ENCODE assay signal across 29 cellular contexts in genomic region chr15:67701669-67702068, GRCh38.
DNase-seq lines count a peak whose midpoint lies in the region; TF ChIP-seq lines count a peak whose summit lies in the region.
"Had no signal": no experiment of that assay in that cellular context is flagged by ENCODE, and none has a peak within 500 bp of the region (broad histone marks: within the 10 kb centered on the region; RNA-seq: fewer than 3 reads in every experiment).

No MANE protein-coding gene starts in this region.

- H3K4me3 Mint-ChIP-seq in CD4-positive, alpha-beta memory T cell, result no peak overlapping the region
- H3K4me3 Mint-ChIP-seq: activated B cell treated with CpG ODN at 0.5 μM for 24 hours; activated CD8-positive, alpha-beta memory T cell treated with anti-CD3 and anti-CD28 coated beads, Interleukin-2, amount 10 ng/mL, durations not matched to agents 7 days and 5 days; activated naive CD8-positive, alpha-beta T cell treated with anti-CD3 and anti-CD28 coated beads, Interleukin-2, amount 50 U/mL, for 24 hours; activated T-cell treated with anti-CD3 and anti-CD28 coated beads, Interleukin-2, amount 50 U/mL, for 4 hours; CD14-positive monocyte; nephron; T-helper 1 cell treated with Interleukin-12 subunit alpha and Interleukin-12 subunit beta and Interleukin-4 antibody, amounts not matched to agents 30 μg/mL and 1 μg/mL, for 36 hours had no signal

- H3K4me1 Mint-ChIP-seq in CD4-positive, alpha-beta memory T cell, result peaks cover 0 to 4% (median 2%) of the 10 kb centered on the region in 4 donors
- H3K4me1 Mint-ChIP-seq: activated B cell treated with CpG ODN at 0.5 μM for 24 hours; activated CD8-positive, alpha-beta memory T cell treated with anti-CD3 and anti-CD28 coated beads, Interleukin-2, amount 10 ng/mL, durations not matched to agents 7 days and 5 days; activated naive CD8-positive, alpha-beta T cell treated with anti-CD3 and anti-CD28 coated beads, Interleukin-2, amount 50 U/mL, for 24 hours; CD14-positive monocyte; nephron had no signal

- no peaks in the 10 kb centered on the region for H3K36me3 ChIP-seq in uterus
- no peaks in the 10 kb centered on the region for H3K36me3 ChIP-seq in vagina
- no peaks in the 10 kb centered on the region for H3K36me3 ChIP-seq in CD4-positive, alpha-beta memory T cell (ENCODE audit: insufficient read depth, low read length)
- H3K36me3 ChIP-seq: brain microvascular endothelial cell had no signal

- intact Hi-C loops in uterus (cut with DNase I; ENCODE audit: low total_unique reads), result no loop called here
- intact Hi-C loops in vagina (cut with DNase I), result no loop called here
- intact Hi-C loops in CD4-positive, alpha-beta memory T cell (cut with micrococcal nuclease), result no loop called here

- H3K27me3 ChIP-seq in uterus, result no peaks in the 10 kb centered on the region
- no peaks in the 10 kb centered on the region for H3K27me3 ChIP-seq in vagina
- no peaks in the 10 kb centered on the region for H3K27me3 ChIP-seq in CD4-positive, alpha-beta memory T cell (ENCODE audit: insufficient read depth, low read length)
- H3K27me3 ChIP-seq: brain microvascular endothelial cell, esophagus squamous epithelium, upper lobe of right lung had no signal

- CTCF ChIA-PET in CD4-positive, alpha-beta memory T cell (lab: Charles Lee; ENCODE audit: partially characterized antibody), result no interaction called here

- H3K4me1 ChIP-seq in uterus (no peaks in the 10 kb centered on the region), vagina (peaks cover 14% of the 10 kb centered on the region)
- H3K4me1 ChIP-seq in CD4-positive, alpha-beta memory T cell (ENCODE audit: insufficient read depth, low read length), result no peaks in the 10 kb centered on the region
- H3K4me1 ChIP-seq: esophagus squamous epithelium, upper lobe of right lung had no signal

- H3K9me3 ChIP-seq in uterus (no peaks in the 10 kb centered on the region), vagina (no peaks in the 10 kb centered on the region)
- H3K9me3 ChIP-seq in CD4-positive, alpha-beta memory T cell (ENCODE audit: control insufficient read depth in 1 of 2, low read length in 2 of 2), result no peaks in the 10 kb centered on the region
- H3K9me3 ChIP-seq: esophagus squamous epithelium, upper lobe of right lung had no signal

- POLR2A ChIA-PET in CD4-positive, alpha-beta memory T cell (lab: Charles Lee; ENCODE audit: partially characterized antibody), result no interaction called here

- DNase-seq in AG10803 (ENCODE audit: low read depth) (peak; percentile 38), NCI-H226 (peak; percentile 46), fibroblast of mammary gland (ENCODE audit: low read depth) (peak; percentile 59), stromal cell of bone marrow (ENCODE audit: low read depth) (peak; percentile 44), uterus (no peak), vagina (ENCODE audit: extremely low spot score in 2 of 2) (no peak)
- no peak for DNase-seq in CD4-positive, alpha-beta memory T cell
- DNase-seq: ACHN; activated B cell treated with CpG ODN at 0.5 μM for 24 hours; activated CD4-positive, alpha-beta T cell treated with anti-CD3 and anti-CD28 coated beads, Interleukin-2, amount 50 U/mL, for 1 hour; activated CD8-positive, alpha-beta memory T cell treated with anti-CD3 and anti-CD28 coated beads, Interleukin-2, amount 10 ng/mL, durations not matched to agents 7 days and 5 days; activated naive CD8-positive, alpha-beta T cell treated with anti-CD3 and anti-CD28 coated beads, Interleukin-2, amount 50 U/mL, for 24 hours; activated T-cell treated with anti-CD3 and anti-CD28 coated beads, Interleukin-2, amount 50 U/mL, for 4 hours; brain microvascular endothelial cell; Calu3; DMS79 treated with DMSO at 0.1 percent for 48 hours; esophagus squamous epithelium; glutamatergic neuron; KG1; NCI-H1105 treated with DMSO at 0.1 percent for 48 hours; NCI-H1930; NCI-H524 treated with DMSO at 0.1 percent for 48 hours; stimulated activated CD4-positive, alpha-beta T cell treated with anti-CD3 and anti-CD28 coated beads, Interleukin-15, amount 100 ng/mL, for 24 hours; stimulated activated CD4-positive, alpha-beta T cell treated with anti-CD3 and anti-CD28 coated beads, Interleukin-4, amount 100 ng/mL, for 4 hours; upper lobe of right lung had no signal

- TF ChIP-seq CTCF in AG10803 (conservative IDR thresholded peaks at IDR 0.05; ENCODE audit: low read length) (no peak), fibroblast of mammary gland (conservative IDR thresholded peaks at IDR 0.05; ENCODE audit: control insufficient read depth, insufficient read depth, low read depth, low read length) (no peak), uterus (IDR thresholded peaks at IDR 0.05) (no peak), vagina (IDR thresholded peaks at IDR 0.05) (no peak)

- H3K27ac ChIP-seq in uterus (no peak overlapping the region), vagina (no peak overlapping the region)
- no peak overlapping the region for H3K27ac ChIP-seq in CD4-positive, alpha-beta memory T cell (ENCODE audit: low read depth, low read length)
- H3K27ac ChIP-seq: brain microvascular endothelial cell, esophagus squamous epithelium, SK-N-MC, upper lobe of right lung had no signal

- no peak overlapping the region for H3K27ac Mint-ChIP-seq in CD4-positive, alpha-beta memory T cell
- H3K27ac Mint-ChIP-seq: activated B cell treated with CpG ODN at 0.5 μM for 24 hours; activated CD8-positive, alpha-beta memory T cell treated with anti-CD3 and anti-CD28 coated beads, Interleukin-2, amount 10 ng/mL, durations not matched to agents 7 days and 5 days; activated naive CD8-positive, alpha-beta T cell treated with anti-CD3 and anti-CD28 coated beads, Interleukin-2, amount 50 U/mL, for 24 hours; CD14-positive monocyte; nephron; T-helper 1 cell treated with Interleukin-12 subunit alpha and Interleukin-12 subunit beta and Interleukin-4 antibody, amounts not matched to agents 30 μg/mL and 1 μg/mL, for 36 hours had no signal

- H3K36me3 Mint-ChIP-seq in CD4-positive, alpha-beta memory T cell, result peaks cover 34 to 46% of the 10 kb centered on the region in 2 donors

- TF ChIP-seq POLR2A in uterus (IDR thresholded peaks at IDR 0.05) (no peak), vagina (IDR thresholded peaks at IDR 0.05) (no peak)

- no peaks in the 10 kb centered on the region for H3K27me3 Mint-ChIP-seq in CD4-positive, alpha-beta memory T cell
- H3K27me3 Mint-ChIP-seq: activated B cell treated with CpG ODN at 0.5 μM for 24 hours; activated CD8-positive, alpha-beta memory T cell treated with anti-CD3 and anti-CD28 coated beads, Interleukin-2, amount 10 ng/mL, durations not matched to agents 7 days and 5 days; activated naive CD8-positive, alpha-beta T cell treated with anti-CD3 and anti-CD28 coated beads, Interleukin-2, amount 50 U/mL, for 24 hours had no signal

- peaks cover 0 to 2% (median 0%) of the 10 kb centered on the region in 8 donors for H3K9me3 Mint-ChIP-seq in CD4-positive, alpha-beta memory T cell
- H3K9me3 Mint-ChIP-seq: activated naive CD8-positive, alpha-beta T cell treated with anti-CD3 and anti-CD28 coated beads, Interleukin-2, amount 50 U/mL, for 24 hours; activated T-cell treated with anti-CD3 and anti-CD28 coated beads, Interleukin-2, amount 50 U/mL, for 4 hours; T-helper 1 cell treated with Interleukin-12 subunit alpha and Interleukin-12 subunit beta and Interleukin-4 antibody, amounts not matched to agents 30 μg/mL and 1 μg/mL, for 36 hours had no signal

- H3K4me3 ChIP-seq in AG10803 (ENCODE audit: low read length) (no peak overlapping the region), fibroblast of mammary gland (ENCODE audit: control insufficient read depth, low read depth, low read length) (no peak overlapping the region), uterus (no peak overlapping the region), vagina (no peak overlapping the region)
- H3K4me3 ChIP-seq in CD4-positive, alpha-beta memory T cell (ENCODE audit: low read length in 2 of 2), result no peak overlapping the region
- H3K4me3 ChIP-seq: esophagus squamous epithelium, SK-N-MC, upper lobe of right lung had no signal

Comparison
In these comparisons a context has a peak if more than half of its experiments do, and no peak if none do; other contexts are left out.
1. DNase-seq: peak in AG10803 (single experiment), NCI-H226 (single experiment), fibroblast of mammary gland (single experiment) and stromal cell of bone marrow (single experiment); none in uterus (0 of 2), vagina (0 of 2) and CD4-positive, alpha-beta memory T cell (0 of 5).